In the genomic region with DNA sequence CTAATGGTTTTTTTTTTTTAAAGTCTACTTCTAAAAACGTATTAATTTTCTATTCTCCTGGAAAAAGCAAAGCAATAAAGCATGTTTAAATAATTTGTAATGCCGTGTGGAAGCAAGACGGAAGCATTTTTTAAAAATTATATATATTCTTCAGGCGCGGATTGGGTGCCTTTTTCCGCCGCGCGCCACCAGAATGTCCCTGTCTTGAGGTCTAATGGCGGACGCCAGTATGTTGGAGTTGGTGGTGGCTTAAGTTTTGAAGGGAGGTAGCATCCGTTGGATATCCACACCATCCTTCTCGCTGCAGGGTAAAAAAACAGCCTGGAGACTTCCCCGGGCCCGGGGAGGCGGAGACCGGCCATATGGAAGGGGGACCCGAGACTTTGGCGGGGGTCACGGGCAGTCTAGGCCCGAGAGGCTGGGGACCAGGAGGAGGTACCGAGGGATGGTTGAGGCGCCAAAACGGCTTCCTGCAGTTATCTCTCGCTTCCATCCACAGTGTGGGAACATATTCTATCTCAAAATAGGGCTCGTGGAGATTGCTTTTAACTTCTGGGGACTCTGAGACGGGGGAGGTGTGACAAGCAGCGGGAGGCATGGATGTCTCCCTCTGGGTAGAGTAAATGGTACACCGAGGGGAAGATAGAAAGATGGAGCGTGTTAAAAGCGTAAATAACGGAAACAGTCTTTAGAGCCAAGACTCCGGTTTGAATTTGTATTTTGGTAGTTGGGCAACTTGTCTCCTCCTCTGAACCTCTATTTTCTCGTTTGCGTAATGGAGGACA, we compare ENCODE assay signal across 8 cellular contexts. TPM values are rescaled to one million over a fixed set of nuclear protein-coding genes. Genes with fewer than 3 reads are reported as not detected.
DNase-seq lines count a peak whose midpoint lies in the region; ATAC-seq and TF ChIP-seq lines count a peak whose summit lies in the region.

SF3B3 (plus strand) TSS at position 196 of the 785 bp plus-strand sequence. CDS start 2,841 bp downstream, outside the sequence.

- BruUV-seq in IMR-90 (replicated peaks; lab: Mats Ljungman, UMichigan) = no TSS peak
- BruUV-seq in Panc1 (replicated peaks; lab: Mats Ljungman, UMichigan) = no TSS peak

- TF ChIP-seq CTCF in CD4-positive, alpha-beta T cell (IDR thresholded peaks at IDR 0.05) = no peak
- TF ChIP-seq CTCF in GM20000 (IDR thresholded peaks at IDR 0.05; ENCODE audit: extremely low read depth, missing control alignments) (no peak), IMR-90 (conservative IDR thresholded peaks at IDR 0.05; ENCODE audit: low read depth, low read length) (no peak), Panc1 (IDR thresholded peaks at IDR 0.05) (no peak), fibroblast of pulmonary artery (IDR thresholded peaks at IDR 0.05; ENCODE audit: low read length, missing control alignments) (no peak), stomach (IDR thresholded peaks at IDR 0.05) (no peak)

- H3K9me3 ChIP-seq in CD4-positive, alpha-beta T cell (ENCODE audit: control insufficient read depth, low read length) = no peaks in the 10 kb centered on the region
- H3K9me3 ChIP-seq in IMR-90 (ENCODE audit: control insufficient read depth, insufficient read depth, low read length) = no peaks in the 10 kb centered on the region
- H3K9me3 ChIP-seq in Panc1 (ENCODE audit: control insufficient read depth, insufficient read depth, low read depth, low read length) = no peaks in the 10 kb centered on the region
- no peaks in the 10 kb centered on the region for H3K9me3 ChIP-seq in stomach

- H2BK20ac ChIP-seq in IMR-90 (ENCODE audit: low read depth, low read length) = no peak within 1 kb of the TSS

- H3K14ac ChIP-seq in IMR-90 (replicated peaks; ENCODE audit: low read depth, low read length) = peak within 1 kb of the TSS; percentile 96

- H3K4me2 ChIP-seq in IMR-90 (ENCODE audit: low read depth, low read length) = peak within 1 kb of the TSS; percentile 87

- peaks cover 5 to 44% of the 10 kb centered on the region in 2 experiments for H3K79me1 ChIP-seq in IMR-90 (ENCODE audit: low read depth in 1 of 2, low read length in 2 of 2)

- POLR2A ChIA-PET in CD4-positive, alpha-beta T cell (lab: Charles Lee) = interaction anchor here (0.7 to 2.6 kb wide), 21 partner anchors 11 to 272 kb away, joined by 3 to 30 read pairs (median 6); partner anchors contain the start of genes AARS1, DDX19A, DDX19B and EXOSC6
- POLR2A ChIA-PET in IMR-90 (lab: Charles Lee; ENCODE audit: unreplicated experiment) = no interaction called here
- POLR2A ChIA-PET in Panc1 (lab: Charles Lee) = interaction anchor here (0.6 kb wide), 2 partner anchors 70 to 396 kb away, joined by 4 to 11 read pairs; no protein-coding TSS in a partner anchor

- peaks cover 3% of the 10 kb centered on the region for H3K9me1 ChIP-seq in IMR-90 (ENCODE audit: insufficient read depth, low read length)

- no peak within 1 kb of the TSS for H2BK15ac ChIP-seq in IMR-90 (ENCODE audit: low read depth, low read length)

- no peaks in the 10 kb centered on the region for H3K9me3 Mint-ChIP-seq in CD4-positive, alpha-beta T cell
- no peaks in the 10 kb centered on the region for H3K9me3 Mint-ChIP-seq in activated T-helper 2 cell treated with anti-CD3 and anti-CD28 coated beads, Interferon-gamma antibody, Interleukin-2, Interleukin-4, amounts not matched to agents 10 μg/mL and 5 μg/mL and 100 μg/mL, durations not matched to agents 14 hours and 24 hours and 36 hours
- no peaks in the 10 kb centered on the region for H3K9me3 Mint-ChIP-seq in natural killer cell treated with Interleukin-12 subunit alpha and Interleukin-12 subunit beta and Interleukin-15 and Interleukin-18, amount 100 ng/mL, for 72 hours

- H3K27ac ChIP-seq in CD4-positive, alpha-beta T cell (ENCODE audit: low read depth, low read length) = peak within 1 kb of the TSS; percentile 94
- peak within 1 kb of the TSS; percentile 79 for H3K27ac ChIP-seq in IMR-90 (ENCODE audit: insufficient read depth, low read length)
- peak within 1 kb of the TSS; percentile 99 for H3K27ac ChIP-seq in Panc1 (ENCODE audit: low read length)
- H3K27ac ChIP-seq in stomach = peak within 1 kb of the TSS; percentile 82 to 93 (median 92)

- H3K9ac ChIP-seq in IMR-90 (ENCODE audit: low read depth, low read length) = peak within 1 kb of the TSS; percentile 94

- H3K27me3 ChIP-seq in CD4-positive, alpha-beta T cell (ENCODE audit: control insufficient read depth, insufficient read depth, low read length) = no peaks in the 10 kb centered on the region
- H3K27me3 ChIP-seq in IMR-90 (ENCODE audit: control insufficient read depth, insufficient read depth, low read length) (no peaks in the 10 kb centered on the region), Panc1 (ENCODE audit: control insufficient read depth, insufficient read depth, low read length) (no peaks in the 10 kb centered on the region), stomach (no peaks in the 10 kb centered on the region)

- WGBS in IMR-90 (ENCODE audit: extremely low coverage in 2 of 2, insufficient read length in 1 of 2), 2 experiments = 0% methylated on average over 7 of the region's 35 CpGs; no CpG with 5 or more reads in 1 of the 2 experiments
- 0 to 1% (median 0%) methylated on average over 35 of the region's 35 CpGs for WGBS in stomach, 5 donors

- H2BK5ac ChIP-seq in IMR-90 (ENCODE audit: low read depth, low read length, poor library complexity, severe bottlenecking) = peak within 1 kb of the TSS; percentile 64

- H3K36me3 ChIP-seq in IMR-90 (ENCODE audit: control insufficient read depth, insufficient read depth, low read length) = peaks cover 7% of the 10 kb centered on the region
- peaks cover 12% of the 10 kb centered on the region for H3K36me3 ChIP-seq in Panc1 (ENCODE audit: control insufficient read depth, insufficient read depth, low read length)
- peaks cover 12 to 36% (median 34%) of the 10 kb centered on the region in 4 donors for H3K36me3 ChIP-seq in stomach

- H3K27me3 Mint-ChIP-seq in CD4-positive, alpha-beta T cell = no peaks in the 10 kb centered on the region
- H3K27me3 Mint-ChIP-seq in activated T-helper 2 cell treated with anti-CD3 and anti-CD28 coated beads, Interferon-gamma antibody, Interleukin-2, Interleukin-4, amounts not matched to agents 10 μg/mL and 5 μg/mL and 100 μg/mL, durations not matched to agents 14 hours and 24 hours and 36 hours (ENCODE audit: low read depth) = no peaks in the 10 kb centered on the region
- no peaks in the 10 kb centered on the region for H3K27me3 Mint-ChIP-seq in natural killer cell treated with Interleukin-12 subunit alpha and Interleukin-12 subunit beta and Interleukin-15 and Interleukin-18, amount 100 ng/mL, for 72 hours

- peak within 1 kb of the TSS; percentile 91 for H3K23ac ChIP-seq in IMR-90 (ENCODE audit: low read depth, low read length)

- peak within 1 kb of the TSS; percentile 93 for H3K4ac ChIP-seq in IMR-90 (ENCODE audit: low read depth, low read length)

- peak within 1 kb of the TSS; percentile 45; the same call in 1 of the 2 replicates for H2BK120ac ChIP-seq in IMR-90 (ENCODE audit: low read depth, low read length)

- H4K20me1 ChIP-seq in IMR-90 (ENCODE audit: insufficient read depth, low read length) = peaks cover 37% of the 10 kb centered on the region

- CTCF ChIA-PET in CD4-positive, alpha-beta T cell (lab: Charles Lee) = interaction anchor here (0.7 to 1.9 kb wide), 3 partner anchors 15 to 213 kb away, joined by 3 to 8 read pairs (median 5); no protein-coding TSS in a partner anchor
- CTCF ChIA-PET in IMR-90 (lab: Yijun Ruan, JAX) = interaction anchor here (0.6 kb wide), 1 partner anchor 246 kb away, joined by 3 read pairs; no protein-coding TSS in a partner anchor
- CTCF ChIA-PET in Panc1 (lab: Charles Lee) = no interaction called here

- dilution Hi-C loops in IMR-90 (cut with HindIII; ENCODE audit: low sequenced_read_pairs, unreplicated experiment) = no loop called here

- peak; percentile 91 for TF ChIP-seq POLR2A in IMR-90 (IDR thresholded peaks at IDR 0.05; ENCODE audit: low read depth, low read length)
- no peak for TF ChIP-seq POLR2A in stomach (IDR thresholded peaks at IDR 0.05)

- H4K5ac ChIP-seq in IMR-90 (ENCODE audit: low read depth, low read length) = peak within 1 kb of the TSS; percentile 52

- peak within 1 kb of the TSS; percentile 8 for H3K18ac ChIP-seq in IMR-90 (ENCODE audit: low read depth, low read length)

- H4K91ac ChIP-seq in IMR-90 (ENCODE audit: insufficient read depth, low read depth, low read length) = peak within 1 kb of the TSS; percentile 94

- peak within 1 kb of the TSS; percentile 89 for H2AFZ ChIP-seq in IMR-90 (replicated peaks; ENCODE audit: low read length, poor library complexity)

- H3K4me1 ChIP-seq in IMR-90 (ENCODE audit: control insufficient read depth, insufficient read depth, low read length) (peaks cover 3% of the 10 kb centered on the region), Panc1 (ENCODE audit: control insufficient read depth, insufficient read depth, low read length) (peaks cover 15% of the 10 kb centered on the region), stomach (peaks cover 31 to 69% (median 56%) of the 10 kb centered on the region in 4 donors)

- H3K4me1 Mint-ChIP-seq in CD4-positive, alpha-beta T cell (ENCODE audit: low read depth) = peaks cover 64% of the 10 kb centered on the region
- H3K4me1 Mint-ChIP-seq in activated T-helper 2 cell treated with anti-CD3 and anti-CD28 coated beads, Interferon-gamma antibody, Interleukin-2, Interleukin-4, amounts not matched to agents 10 μg/mL and 5 μg/mL and 100 μg/mL, durations not matched to agents 14 hours and 24 hours and 36 hours (ENCODE audit: low read depth) = peaks cover 45% of the 10 kb centered on the region
- peaks cover 53 to 54% of the 10 kb centered on the region in 2 donors for H3K4me1 Mint-ChIP-seq in natural killer cell treated with Interleukin-12 subunit alpha and Interleukin-12 subunit beta and Interleukin-15 and Interleukin-18, amount 100 ng/mL, for 72 hours (ENCODE audit: low read depth in 2 of 2)

- in situ Hi-C loops in IMR-90 (cut with MboI; ENCODE audit: low sequenced_read_pairs) (no loop called here), Panc1 (cut with HindIII; ENCODE audit: low pct_unique_long_range_greater_than_20kb, low sequenced_read_pairs) (no loop called here)

- peak within 1 kb of the TSS; percentile 95 for H3K4me3 Mint-ChIP-seq in CD4-positive, alpha-beta T cell
- H3K4me3 Mint-ChIP-seq in activated T-helper 2 cell treated with anti-CD3 and anti-CD28 coated beads, Interferon-gamma antibody, Interleukin-2, Interleukin-4, amounts not matched to agents 10 μg/mL and 5 μg/mL and 100 μg/mL, durations not matched to agents 14 hours and 24 hours and 36 hours (ENCODE audit: low read depth) = peak within 1 kb of the TSS; percentile 96
- peak within 1 kb of the TSS; percentile 99 for H3K4me3 Mint-ChIP-seq in natural killer cell treated with Interleukin-12 subunit alpha and Interleukin-12 subunit beta and Interleukin-15 and Interleukin-18, amount 100 ng/mL, for 72 hours

- H3K4me3 ChIP-seq in IMR-90 (ENCODE audit: insufficient read depth, low read depth, low read length) (peak within 1 kb of the TSS; percentile 63), Panc1 (ENCODE audit: low read depth in 2 of 2, low read length in 2 of 2) (peak within 1 kb of the TSS; percentile 79 to 99), fibroblast of pulmonary artery (replicated peaks; ENCODE audit: low read depth, low read length) (peak within 1 kb of the TSS; percentile 83), stomach (peak within 1 kb of the TSS; percentile 74 to 95 (median 80))

- no peak for TF ChIP-seq EP300 in stomach (IDR thresholded peaks at IDR 0.05)

- peak in 8 of 10 experiments; percentile 57 to 74 (median 67) for DNase-seq in CD4-positive, alpha-beta T cell
- DNase-seq in GM20000 (ENCODE audit: low spot score) (peak; percentile 62), IMR-90 (peak; percentile 24), Panc1 (ENCODE audit: low read depth, low spot score) (peak; percentile 42), fibroblast of pulmonary artery (ENCODE audit: low read depth) (peak; percentile 36), stomach (peak; percentile 69)
- DNase-seq in activated T-helper 2 cell treated with anti-CD3 and anti-CD28 coated beads, Interferon-gamma antibody, Interleukin-2, Interleukin-4, amounts not matched to agents 10 μg/mL and 5 μg/mL and 100 μg/mL, durations not matched to agents 14 hours and 24 hours and 36 hours (ENCODE audit: low spot score) = peak; percentile 69
- DNase-seq in natural killer cell treated with Interleukin-12 subunit alpha and Interleukin-12 subunit beta and Interleukin-15 and Interleukin-18, amount 100 ng/mL, for 72 hours (ENCODE audit: low spot score) = peak; percentile 74

- no peak for TF ChIP-seq RAD21 in IMR-90 (IDR thresholded peaks at IDR 0.05; ENCODE audit: low read length)

- H3K36me3 Mint-ChIP-seq in CD4-positive, alpha-beta T cell (ENCODE audit: low read depth) = peaks cover 75% of the 10 kb centered on the region
- H3K36me3 Mint-ChIP-seq in activated T-helper 2 cell treated with anti-CD3 and anti-CD28 coated beads, Interferon-gamma antibody, Interleukin-2, Interleukin-4, amounts not matched to agents 10 μg/mL and 5 μg/mL and 100 μg/mL, durations not matched to agents 14 hours and 24 hours and 36 hours (ENCODE audit: low read depth) = peaks cover 56% of the 10 kb centered on the region
- peaks cover 36% of the 10 kb centered on the region for H3K36me3 Mint-ChIP-seq in natural killer cell treated with Interleukin-12 subunit alpha and Interleukin-12 subunit beta and Interleukin-15 and Interleukin-18, amount 100 ng/mL, for 72 hours

- peak within 1 kb of the TSS; percentile 98 for H2AK9ac ChIP-seq in IMR-90 (replicated peaks; ENCODE audit: low read depth, low read length, poor library complexity)

- peak within 1 kb of the TSS; percentile 93 for H2AK5ac ChIP-seq in IMR-90 (ENCODE audit: low read depth, low read length)

- H4K8ac ChIP-seq in IMR-90 (ENCODE audit: low read depth in 2 of 2, low read length in 2 of 2) = peak within 1 kb of the TSS; percentile 98

- intact Hi-C loops in CD4-positive, alpha-beta T cell (cut with DNase I, micrococcal nuclease) = loop anchor here (1.0 to 10.0 kb wide), 11 partner anchors 72 to 1989 kb away; partner anchors contain the start of genes DDX19A (in 2 of the 2), COG8 (in 1 of the 2), DHODH (in 1 of the 2) and EXOSC6 (in 1 of the 2)
- intact Hi-C loops in IMR-90 (cut with micrococcal nuclease) = loop anchor here (1.0 kb wide), 1 partner anchor 143 kb away; no protein-coding TSS in a partner anchor
- intact Hi-C loops in Panc1 (cut with micrococcal nuclease; ENCODE audit: unreplicated experiment) = no loop called here
- intact Hi-C loops in activated T-helper 2 cell treated with anti-CD3 and anti-CD28 coated beads, Interferon-gamma antibody, Interleukin-2, Interleukin-4, amounts not matched to agents 10 μg/mL and 5 μg/mL and 100 μg/mL, durations not matched to agents 14 hours and 24 hours and 36 hours (cut with micrococcal nuclease) = loop anchor here (1.0 to 10.0 kb wide), 9 partner anchors 47 to 762 kb away; partner anchors contain the start of genes AARS1, DDX19A, EXOSC6 and ST3GAL2
- intact Hi-C loops in stomach (cut with DNase I; ENCODE audit: low total_unique reads) = no loop called here

- H3K27ac Mint-ChIP-seq in CD4-positive, alpha-beta T cell = peak within 1 kb of the TSS; percentile 97
- peak within 1 kb of the TSS; percentile 98 for H3K27ac Mint-ChIP-seq in activated T-helper 2 cell treated with anti-CD3 and anti-CD28 coated beads, Interferon-gamma antibody, Interleukin-2, Interleukin-4, amounts not matched to agents 10 μg/mL and 5 μg/mL and 100 μg/mL, durations not matched to agents 14 hours and 24 hours and 36 hours
- H3K27ac Mint-ChIP-seq in natural killer cell treated with Interleukin-12 subunit alpha and Interleukin-12 subunit beta and Interleukin-15 and Interleukin-18, amount 100 ng/mL, for 72 hours = peak within 1 kb of the TSS; percentile 99 to 100

- peak; percentile 65 for ATAC-seq in CD4-positive, alpha-beta T cell (ENCODE audit: poor library complexity)
- ATAC-seq in IMR-90 (ENCODE audit: low read depth) (peak; percentile 73), Panc1 (peak; percentile 83)
- ATAC-seq in natural killer cell treated with Interleukin-12 subunit alpha and Interleukin-12 subunit beta and Interleukin-15 and Interleukin-18, amount 100 ng/mL, for 72 hours = peak; percentile 69 to 85

- peak within 1 kb of the TSS; percentile 95 for H3K56ac ChIP-seq in IMR-90 (ENCODE audit: extremely low read depth, insufficient read depth, low read length)

RNA-seq across cellular contexts. Expression of gene SF3B3, which starts in this region (rescaled TPM):
- total RNA-seq in CD4-positive, alpha-beta T cell = 100 to 1,000 TPM; 130 to 140 TPM
- total RNA-seq in IMR-90 (2012; rRNA removed) = 97.9 and 112 TPM in 2 replicates
- 123 and 134 TPM in 2 replicates for polyA plus RNA-seq in IMR-90 (2012; rRNA removed)
- polyA plus RNA-seq in IMR-90 (2012; cell fraction: cytosol; rRNA removed) = 57.4 and 93.9 TPM in 2 replicates
- polyA plus RNA-seq in IMR-90 (2012; cell fraction: nucleus; rRNA removed; ENCODE audit: low replicate concordance) = 86.5 and 136 TPM in 2 replicates
- 253 TPM for total RNA-seq in Panc1 (2021; ENCODE audit: unreplicated experiment)
- 155 TPM for polyA plus RNA-seq in Panc1 (2012; ENCODE audit: insufficient read length)
- 520 and 538 TPM in 2 replicates for total RNA-seq in activated T-helper 2 cell treated with anti-CD3 and anti-CD28 coated beads, Interferon-gamma antibody, Interleukin-2, Interleukin-4, amounts not matched to agents 10 μg/mL and 5 μg/mL and 100 μg/mL, durations not matched to agents 14 hours and 24 hours and 36 hours
- total RNA-seq in natural killer cell treated with Interleukin-12 subunit alpha and Interleukin-12 subunit beta and Interleukin-15 and Interleukin-18, amount 100 ng/mL, for 72 hours = 100 to 1,000 TPM; 394 to 560 TPM
- 100 to 1,000 TPM in 3 of 5 donors, 10 to 100 TPM in 2; 59.1 to 141 (median 106) TPM for total RNA-seq in stomach
- 10 to 100 TPM; 30.8 to 82.4 (median 39.4) TPM for polyA plus RNA-seq in stomach

Comparison
In these comparisons a context has a peak if more than half of its experiments do, and no peak if none do; other contexts are left out.
1. Peak in every context shown above with its lines: DNase-seq, ATAC-seq, H3K4me3 ChIP-seq and H3K27ac ChIP-seq.
2. DNase-seq: peak in every context shown above with its lines; median percentile 74 in natural killer cell treated with Interleukin-12 subunit alpha and Interleukin-12 subunit beta and Interleukin-15 and Interleukin-18, amount 100 ng/mL, for 72 hours; 69 in activated T-helper 2 cell treated with anti-CD3 and anti-CD28 coated beads, Interferon-gamma antibody, Interleukin-2, Interleukin-4, amounts not matched to agents 10 μg/mL and 5 μg/mL and 100 μg/mL, durations not matched to agents 14 hours and 24 hours and 36 hours; 69 in stomach; 67 in CD4-positive, alpha-beta T cell; 62 in GM20000; 42 in Panc1; 36 in fibroblast of pulmonary artery; 24 in IMR-90.
3. intact Hi-C loops: an anchor here in CD4-positive, alpha-beta T cell (1.0 to 10.0 kb wide), IMR-90 (1.0 kb wide) and activated T-helper 2 cell treated with anti-CD3 and anti-CD28 coated beads, Interferon-gamma antibody, Interleukin-2, Interleukin-4, amounts not matched to agents 10 μg/mL and 5 μg/mL and 100 μg/mL, durations not matched to agents 14 hours and 24 hours and 36 hours (1.0 to 10.0 kb wide); none called in Panc1 and stomach.